2 cellular contexts compared by ENCODE assay signal in genomic region chr1:209155556-209155955, GRCh38.
TF ChIP-seq lines count a peak whose summit lies in the region.

No MANE protein-coding gene starts in this region.

TF ChIP-seq in SK-N-SH treated with all-trans-retinoic acid at 6 μM for 48 hours, 23 proteins besides CTCF, POLR2A, EP300 and RAD21 (continued from another document):
- no peak for TF ChIP-seq ARNTL (CRISPR knock-in tag; IDR thresholded peaks at IDR 0.05; ENCODE audit: borderline replicate concordance, low read depth)
- TF ChIP-seq ZFP3 (CRISPR knock-in tag; IDR thresholded peaks at IDR 0.05) = no peak
- no peak for TF ChIP-seq TSHZ2 (CRISPR knock-in tag; IDR thresholded peaks at IDR 0.05)
- TF ChIP-seq ZNF8 (CRISPR knock-in tag; IDR thresholded peaks at IDR 0.05) = no peak
- TF ChIP-seq GLIS3 (CRISPR knock-in tag; IDR thresholded peaks at IDR 0.05) = no peak
- no peak for TF ChIP-seq ZC3H10 (CRISPR knock-in tag; IDR thresholded peaks at IDR 0.05)
- no peak for TF ChIP-seq CREB5 (CRISPR knock-in tag; IDR thresholded peaks at IDR 0.05; ENCODE audit: low read depth)

TF ChIP-seq in SK-N-SH, 30 proteins besides CTCF, POLR2A, EP300 and RAD21 (continued from another document):
- TF ChIP-seq USF2 (IDR thresholded peaks at IDR 0.05; ENCODE audit: borderline replicate concordance, low read depth, low read length) (no peak), ELF1 (IDR thresholded peaks at IDR 0.05) (no peak), GABPA (IDR thresholded peaks at IDR 0.05; ENCODE audit: low read depth) (no peak), SIN3A (IDR thresholded peaks at IDR 0.05; ENCODE audit: borderline replicate concordance, low read depth, low read length) (no peak), MXI1 (IDR thresholded peaks at IDR 0.05; ENCODE audit: low read depth, low read length) (no peak)
